Comparison of ENCODE assay signal across 8 cellular contexts in the genomic region with DNA sequence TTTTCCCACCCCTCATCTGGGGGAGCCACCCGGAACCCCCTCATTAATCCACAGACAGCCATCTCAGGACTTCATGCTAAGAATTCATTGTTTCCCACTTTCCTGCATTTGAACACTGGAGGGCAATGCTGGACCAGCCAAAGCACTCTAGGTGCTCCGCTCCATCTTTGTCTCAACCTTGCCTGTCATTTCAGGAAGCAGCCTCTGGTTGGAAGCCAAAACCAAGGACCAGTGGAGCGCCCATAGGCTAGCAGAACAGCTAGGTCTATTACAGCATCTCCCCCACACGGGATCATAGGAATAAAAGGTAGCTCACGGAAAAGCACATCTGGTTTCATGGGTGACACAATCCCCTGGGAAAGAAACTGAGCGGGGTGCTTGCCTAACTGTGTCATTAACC.
DNase-seq lines count a peak whose midpoint lies in the region; ATAC-seq and TF ChIP-seq lines count a peak whose summit lies in the region.

No MANE protein-coding gene starts in this region.

- H3K27ac ChIP-seq in PC-3 (ENCODE audit: low read length) (peak overlapping the region; percentile 92), mesendoderm (ENCODE audit: low read depth, low read length) (no peak overlapping the region)

- H2BK120ac ChIP-seq in mesendoderm (ENCODE audit: low read depth, low read length), result no peak overlapping the region

- no peak overlapping the region for H2BK5ac ChIP-seq in mesendoderm (ENCODE audit: low read length)

- H3K9ac ChIP-seq in PC-3 (ENCODE audit: low read length), result peak overlapping the region; percentile 57
- H3K9ac ChIP-seq in mesendoderm (ENCODE audit: low read length), result no peak overlapping the region

- H3K4me3 ChIP-seq in PC-3 (ENCODE audit: low read length) (no peak overlapping the region), mesendoderm (ENCODE audit: low read length) (no peak overlapping the region)

- DNase-seq in Daoy (ENCODE audit: low read depth) (peak; percentile 82), PC-3 (peak; percentile 85), epidermal melanocyte (ENCODE audit: insufficient read length, low spot score) (peak; percentile 40), mesendoderm (peak; percentile 85), NCI-H2029 (lab: John Stamatoyannopoulos, UW) (no peak)

- H4K8ac ChIP-seq in mesendoderm (ENCODE audit: low read depth, low read length), result no peak overlapping the region

- H3F3A ChIP-seq in PC-3 (ENCODE audit: low read length, unreplicated experiment), result peaks cover 8% of the 10 kb centered on the region

- no peaks in the 10 kb centered on the region for H3K9me2 ChIP-seq in PC-3 (replicated peaks; ENCODE audit: low read length)

- BruUV-seq in PC-3 (replicated peaks; lab: Mats Ljungman, UMichigan), result no TSS peak

- intact Hi-C loops in PC-3 (cut with micrococcal nuclease), result loop anchor here (1.0 to 10.0 kb wide), 5 partner anchors 40 to 463 kb away; no protein-coding TSS in a partner anchor

- H3K23ac ChIP-seq in mesendoderm (ENCODE audit: low read length), result no peak overlapping the region

- no peak overlapping the region for H4K5ac ChIP-seq in mesendoderm (ENCODE audit: low read length)

- WGBS in mesendoderm (ENCODE audit: extremely low coverage, insufficient coverage, low lambda C conversion rate), result no CpG with 5 or more reads among the region's 6 CpGs

- H3K36me3 ChIP-seq in PC-3 (ENCODE audit: low read depth, low read length) (no peaks in the 10 kb centered on the region), mesendoderm (ENCODE audit: control insufficient read depth, insufficient read depth, low read length) (no peaks in the 10 kb centered on the region)

- peak; percentile 89 for TF ChIP-seq CTCF in PC-3 (conservative IDR thresholded peaks at IDR 0.05; ENCODE audit: low read depth, low read length)

- H3K79me1 ChIP-seq in mesendoderm (ENCODE audit: low read length), result no peaks in the 10 kb centered on the region

- no peaks in the 10 kb centered on the region for H4K20me1 ChIP-seq in PC-3 (ENCODE audit: low read length)

- H3K9me3 ChIP-seq in PC-3 (ENCODE audit: low read length), result no peaks in the 10 kb centered on the region

- peaks cover 55% of the 10 kb centered on the region for H3K4me1 ChIP-seq in PC-3 (ENCODE audit: insufficient read depth, low read length)
- H3K4me1 ChIP-seq in mesendoderm (ENCODE audit: control insufficient read depth, low read depth, low read length), result no peaks in the 10 kb centered on the region

- no peak overlapping the region for H3K18ac ChIP-seq in mesendoderm (ENCODE audit: low read length)

- POLR2A ChIA-PET in PC-3 (lab: Charles Lee; ENCODE audit: unreplicated experiment), result no interaction called here

- ATAC-seq in HG02981 (IDR thresholded peaks at IDR 0.05; ENCODE audit: unreplicated experiment), result peak; percentile 42
- ATAC-seq in PC-3, result peak; percentile 15
- no peak for ATAC-seq in GM18517 (IDR thresholded peaks at IDR 0.05; ENCODE audit: unreplicated experiment)
- no peak for ATAC-seq in GM21737 (IDR thresholded peaks at IDR 0.05; ENCODE audit: unreplicated experiment)

- H3K79me2 ChIP-seq in PC-3 (ENCODE audit: low read length) (no peaks in the 10 kb centered on the region), mesendoderm (ENCODE audit: control insufficient read depth, insufficient read depth, low read length) (no peaks in the 10 kb centered on the region)

- no peak overlapping the region for H2BK15ac ChIP-seq in mesendoderm (replicated peaks; ENCODE audit: low read depth)

- peak overlapping the region; percentile 63 for H3K4me2 ChIP-seq in PC-3 (ENCODE audit: low read length)
- H3K4me2 ChIP-seq in mesendoderm (ENCODE audit: low read length), result no peak overlapping the region

- H2AFZ ChIP-seq in PC-3 (ENCODE audit: low read length), result peak overlapping the region; percentile 6; the same call in 1 of the 2 replicates

- no peak overlapping the region for H3K56ac ChIP-seq in mesendoderm (ENCODE audit: low read length)

- H2AK5ac ChIP-seq in mesendoderm (ENCODE audit: low read length), result no peak overlapping the region

- H3K27me3 ChIP-seq in PC-3 (ENCODE audit: low read length) (no peaks in the 10 kb centered on the region), mesendoderm (ENCODE audit: insufficient read depth, low read length, poor library complexity) (no peaks in the 10 kb centered on the region)

- no peak overlapping the region for H3K4ac ChIP-seq in mesendoderm (ENCODE audit: low read depth, low read length)

- CTCF ChIA-PET in PC-3 (lab: Charles Lee), result interaction anchor here (0.6 to 3.9 kb wide), 3 partner anchors 79 to 164 kb away, joined by 5 to 29 read pairs (median 6); no protein-coding TSS in a partner anchor

Comparison
In these comparisons a context has a peak if more than half of its experiments do, and no peak if none do; other contexts are left out.
1. ATAC-seq: peak in HG02981 (single experiment) and PC-3 (single experiment); none in GM18517 (single experiment) and GM21737 (single experiment).